Comparison of ENCODE assay signal across 34 cellular contexts in the genomic region with DNA sequence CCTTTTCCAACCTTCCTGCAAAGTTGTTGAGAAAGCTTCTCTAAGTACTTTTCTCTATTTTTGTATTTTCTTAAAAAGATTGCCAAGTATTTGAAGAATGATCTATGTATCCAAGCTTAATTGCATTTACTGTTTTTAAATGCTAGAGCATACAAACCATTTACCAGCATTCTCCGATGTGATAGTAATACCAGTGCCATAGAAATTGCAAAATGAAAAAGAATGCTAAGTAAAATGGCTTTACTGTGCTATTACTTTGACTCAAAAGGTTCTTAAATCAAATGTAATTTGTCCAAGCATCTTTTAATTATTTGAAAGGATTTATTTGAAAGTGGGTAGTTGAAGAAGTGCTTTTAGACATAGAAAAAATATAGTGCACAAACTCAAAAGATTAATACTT.
"Had no signal": no experiment of that assay in that cellular context is flagged by ENCODE, and none has a peak within 500 bp of the region (broad histone marks: within the 10 kb centered on the region; RNA-seq: fewer than 3 reads in every experiment).

No MANE protein-coding gene starts in this region.

- H3K27ac Mint-ChIP-seq: activated B cell treated with CpG ODN at 0.5 μM for 24 hours; activated CD4-positive, alpha-beta memory T cell treated with anti-CD3 and anti-CD28 coated beads for 36 hours; activated CD4-positive, alpha-beta T cell treated with anti-CD3 and anti-CD28 coated beads, Interleukin-2, amount 10 ng/mL, durations not matched to agents 24 days and 14 days; activated CD8-positive, alpha-beta T cell treated with anti-CD3 and anti-CD28 coated beads for 36 hours; activated naive CD4-positive, alpha-beta T cell treated with anti-CD3 and anti-CD28 coated beads, Interleukin-2, amount 50 U/mL, for 72 hours; activated naive CD8-positive, alpha-beta T cell treated with anti-CD3 and anti-CD28 coated beads for 36 hours; activated T-helper 2 cell treated with anti-CD3 and anti-CD28 coated beads, Interferon-gamma antibody, Interleukin-2, Interleukin-4, amounts not matched to agents 10 μg/mL and 5 μg/mL and 100 μg/mL, durations not matched to agents 14 hours and 24 hours and 36 hours; T-helper 1 cell treated with Interleukin-12 subunit alpha and Interleukin-12 subunit beta and Interleukin-4 antibody, amounts not matched to agents 30 μg/mL and 1 μg/mL, for 36 hours; T-helper 2 cell treated with Interferon-gamma antibody and Interleukin-4, amounts not matched to agents 5 μg/mL and 100 μg/mL, for 36 hours had no signal

- H3K36me3 Mint-ChIP-seq: activated CD4-positive, alpha-beta memory T cell treated with anti-CD3 and anti-CD28 coated beads for 36 hours; activated naive CD4-positive, alpha-beta T cell treated with anti-CD3 and anti-CD28 coated beads, Interleukin-2, amount 50 U/mL, for 72 hours; activated naive CD8-positive, alpha-beta T cell treated with anti-CD3 and anti-CD28 coated beads for 36 hours had no signal

- H3K36me3 ChIP-seq: adrenal gland, brain microvascular endothelial cell had no signal

- DNase-seq: activated B cell treated with CpG ODN at 0.5 μM for 24 hours; activated CD4-positive, alpha-beta memory T cell treated with anti-CD3 and anti-CD28 coated beads for 36 hours; activated CD4-positive, alpha-beta T cell treated with anti-CD3 and anti-CD28 coated beads for 4 hours; activated CD4-positive, alpha-beta T cell treated with anti-CD3 and anti-CD28 coated beads, Interleukin-2, amount 10 ng/mL, durations not matched to agents 24 days and 14 days; activated CD4-positive, alpha-beta T cell treated with anti-CD3 and anti-CD28 coated beads, Interleukin-2, amount 50 U/mL, for 1 hour; activated CD4-positive, alpha-beta T cell treated with anti-CD3 and anti-CD28 coated beads, Interleukin-2, amount 50 U/mL, for 4 hours; activated CD4-positive, CD25-positive, alpha-beta regulatory T cell treated with anti-CD3 and anti-CD28 coated beads, Interleukin-2, amount 50 U/mL, for 72 hours; activated CD8-positive, alpha-beta memory T cell treated with anti-CD3 and anti-CD28 coated beads, Interleukin-2, amount 50 U/mL, for 4 hours; activated CD8-positive, alpha-beta T cell treated with anti-CD3 and anti-CD28 coated beads for 36 hours; activated effector memory CD4-positive, alpha-beta T cell treated with Interleukin-2 at 50 U/mL for 16 hours; activated gamma-delta T cell; activated naive CD4-positive, alpha-beta T cell treated with anti-CD3 and anti-CD28 coated beads, Interleukin-2, amount 50 U/mL, for 16 hours; activated naive CD4-positive, alpha-beta T cell treated with Interleukin-2 at 50 U/mL for 16 hours; activated naive CD8-positive, alpha-beta T cell treated with anti-CD3 and anti-CD28 coated beads for 36 hours; activated T-cell treated with anti-CD3 and anti-CD28 coated beads for 4 hours; activated T-cell treated with anti-CD3 and anti-CD28 coated beads, Interleukin-2, amount 50 U/mL, for 1 hour; activated T-cell treated with anti-CD3 and anti-CD28 coated beads, Interleukin-2, amount 50 U/mL, for 48 hours; adrenal gland; amniotic stem cell; aorta; body of pancreas; brain microvascular endothelial cell; central memory CD4-positive, alpha-beta T cell; T-helper 1 cell; T-helper 2 cell; T-helper 9 cell had no signal

- H3K9me3 ChIP-seq: adrenal gland, body of pancreas had no signal

- ATAC-seq: activated CD8-positive, alpha-beta T cell treated with anti-CD3 and anti-CD28 coated beads for 36 hours; activated naive CD4-positive, alpha-beta T cell treated with anti-CD3 and anti-CD28 coated beads, Interleukin-2, amount 50 U/mL, for 72 hours; body of pancreas had no signal

- H3K4me3 Mint-ChIP-seq: activated B cell treated with CpG ODN at 0.5 μM for 24 hours; activated CD4-positive, alpha-beta memory T cell treated with anti-CD3 and anti-CD28 coated beads for 36 hours; activated CD4-positive, alpha-beta T cell treated with anti-CD3 and anti-CD28 coated beads, Interleukin-2, amount 10 ng/mL, durations not matched to agents 24 days and 14 days; activated CD8-positive, alpha-beta T cell treated with anti-CD3 and anti-CD28 coated beads for 36 hours; activated naive CD8-positive, alpha-beta T cell treated with anti-CD3 and anti-CD28 coated beads for 36 hours; T-helper 1 cell treated with Interleukin-12 subunit alpha and Interleukin-12 subunit beta and Interleukin-4 antibody, amounts not matched to agents 30 μg/mL and 1 μg/mL, for 36 hours; T-helper 2 cell treated with Interferon-gamma antibody and Interleukin-4, amounts not matched to agents 5 μg/mL and 100 μg/mL, for 36 hours had no signal

- H3K27me3 ChIP-seq: adrenal gland, body of pancreas, brain microvascular endothelial cell, breast epithelium had no signal

- H3K4me1 ChIP-seq: adrenal gland, body of pancreas, breast epithelium had no signal

- H3K4me1 Mint-ChIP-seq: activated B cell treated with CpG ODN at 0.5 μM for 24 hours; activated CD4-positive, alpha-beta T cell treated with anti-CD3 and anti-CD28 coated beads, Interleukin-2, amount 10 ng/mL, durations not matched to agents 24 days and 14 days; activated naive CD8-positive, alpha-beta T cell treated with anti-CD3 and anti-CD28 coated beads for 36 hours had no signal

- H3K4me3 ChIP-seq: adrenal gland, body of pancreas, breast epithelium had no signal

- FAIRE-seq: astrocyte, TTC549 had no signal

- H3K27me3 Mint-ChIP-seq: activated B cell treated with CpG ODN at 0.5 μM for 24 hours; activated CD4-positive, alpha-beta memory T cell treated with anti-CD3 and anti-CD28 coated beads for 36 hours; activated CD4-positive, alpha-beta T cell treated with anti-CD3 and anti-CD28 coated beads, Interleukin-2, amount 10 ng/mL, durations not matched to agents 24 days and 14 days; activated CD8-positive, alpha-beta T cell treated with anti-CD3 and anti-CD28 coated beads for 36 hours; activated naive CD8-positive, alpha-beta T cell treated with anti-CD3 and anti-CD28 coated beads for 36 hours had no signal

- H3K27ac ChIP-seq: adrenal gland, body of pancreas, brain microvascular endothelial cell, breast epithelium, VCaP had no signal
